Comparison of ENCODE assay signal across 8 cellular contexts in genomic region chr2:45610281-45611019, GRCh38. TPM values are rescaled to one million over a fixed set of nuclear protein-coding genes. Genes with fewer than 3 reads are reported as not detected.
DNase-seq lines count a peak whose midpoint lies in the region; ATAC-seq and TF ChIP-seq lines count a peak whose summit lies in the region.

No MANE protein-coding gene starts in this region.

- peaks cover 3 to 35% (median 20%) of the 10 kb centered on the region in 4 donors for H3K4me1 Mint-ChIP-seq in CD4-positive, CD25-positive, alpha-beta regulatory T cell
- peaks cover 22% of the 10 kb centered on the region for H3K4me1 Mint-ChIP-seq in endodermal cell

- 1 to 2% methylated on average over 13 to 23 of the region's 23 CpGs for WGBS in endodermal cell (ENCODE audit: insufficient coverage in 1 of 2, insufficient read length in 1 of 2), 2 experiments
- WGBS in mesodermal cell (ENCODE audit: insufficient coverage in 2 of 2), 2 experiments: 1 to 2% methylated on average over 16 to 20 of the region's 23 CpGs

- H3K36me3 Mint-ChIP-seq in CD4-positive, CD25-positive, alpha-beta regulatory T cell: no peaks in the 10 kb centered on the region
- no peaks in the 10 kb centered on the region for H3K36me3 Mint-ChIP-seq in endodermal cell (ENCODE audit: low read depth)

- H3K27ac ChIP-seq in CD4-positive, CD25-positive, alpha-beta regulatory T cell (ENCODE audit: insufficient read depth, low read length, poor library complexity, severe bottlenecking): peak overlapping the region; percentile 85
- H3K27ac ChIP-seq in endodermal cell (ENCODE audit: low read depth, low read length): peak overlapping the region; percentile 71
- H3K27ac ChIP-seq in mesodermal cell (ENCODE audit: low read depth, low read length, severe bottlenecking): peak overlapping the region; percentile 90

- H3K27me3 ChIP-seq in CD4-positive, CD25-positive, alpha-beta regulatory T cell (ENCODE audit: control insufficient read depth, insufficient read depth, low read length): no peaks in the 10 kb centered on the region
- no peaks in the 10 kb centered on the region for H3K27me3 ChIP-seq in endodermal cell (ENCODE audit: control insufficient read depth, insufficient read depth, low read length, poor library complexity, severe bottlenecking)

- H3K9ac ChIP-seq in endodermal cell (ENCODE audit: extremely low read depth, low read length, poor library complexity, severe bottlenecking): peak overlapping the region; percentile 90

- no peaks in the 10 kb centered on the region for H3K9me3 ChIP-seq in CD4-positive, CD25-positive, alpha-beta regulatory T cell (ENCODE audit: control insufficient read depth in 2 of 2, low read length in 2 of 2)
- H3K9me3 ChIP-seq in endodermal cell (ENCODE audit: control insufficient read depth, low read length) (no peaks in the 10 kb centered on the region), mesodermal cell (ENCODE audit: control insufficient read depth, low read length) (no peaks in the 10 kb centered on the region)

- peak; percentile 29 to 39 (median 34) for DNase-seq in CD4-positive, CD25-positive, alpha-beta regulatory T cell
- DNase-seq in NCI-H69 (lab: John Stamatoyannopoulos, UW) (peak; percentile 79), endodermal cell (peak; percentile 81)
- DNase-seq in activated CD8-positive, alpha-beta memory T cell treated with anti-CD3 and anti-CD28 coated beads for 24 hours: peak; percentile 76
- peak; percentile 30 for DNase-seq in stimulated activated CD8-positive, alpha-beta memory T cell treated with anti-CD3 and anti-CD28 coated beads, Interleukin-4, amount 100 ng/mL, for 24 hours (ENCODE audit: low read depth)

- TF ChIP-seq CTCF in endodermal cell (conservative IDR thresholded peaks at IDR 0.05): peak; percentile 48

- ATAC-seq in CD4-positive, CD25-positive, alpha-beta regulatory T cell (ENCODE audit: low read depth in 2 of 2): peak; percentile 46 to 51
- ATAC-seq in GM19438 (IDR thresholded peaks at IDR 0.05; ENCODE audit: low read depth, unreplicated experiment): peak; percentile 65
- ATAC-seq in HG03558 (IDR thresholded peaks at IDR 0.05; ENCODE audit: extremely low read depth, unreplicated experiment): peak; percentile 15

- H3K4me1 ChIP-seq in CD4-positive, CD25-positive, alpha-beta regulatory T cell (ENCODE audit: control insufficient read depth, insufficient read depth, low read length, poor library complexity, severe bottlenecking): peaks cover 10% of the 10 kb centered on the region
- H3K4me1 ChIP-seq in endodermal cell (ENCODE audit: control insufficient read depth, insufficient read depth, low read length) (peaks cover 4% of the 10 kb centered on the region), mesodermal cell (ENCODE audit: control insufficient read depth, insufficient read depth, low read length, poor library complexity, severe bottlenecking) (peaks cover 12% of the 10 kb centered on the region)

- H3K4me3 Mint-ChIP-seq in CD4-positive, CD25-positive, alpha-beta regulatory T cell: peak overlapping the region; percentile 91 to 98 (median 96)
- H3K4me3 Mint-ChIP-seq in endodermal cell: peak overlapping the region; percentile 98

- H3K4me3 ChIP-seq in CD4-positive, CD25-positive, alpha-beta regulatory T cell (ENCODE audit: low read depth, low read length): peak overlapping the region; percentile 96
- H3K4me3 ChIP-seq in endodermal cell (ENCODE audit: low read length): peak overlapping the region; percentile 87
- H3K4me3 ChIP-seq in mesodermal cell (ENCODE audit: extremely low read depth, insufficient read depth, low read length, poor library complexity, severe bottlenecking): peak overlapping the region; percentile 83

- no peaks in the 10 kb centered on the region for H3K27me3 Mint-ChIP-seq in CD4-positive, CD25-positive, alpha-beta regulatory T cell
- H3K27me3 Mint-ChIP-seq in endodermal cell (ENCODE audit: insufficient read depth): no peaks in the 10 kb centered on the region

- H3K36me3 ChIP-seq in CD4-positive, CD25-positive, alpha-beta regulatory T cell (ENCODE audit: control insufficient read depth, insufficient read depth, low read length): no peaks in the 10 kb centered on the region
- peaks cover under 1% of the 10 kb centered on the region for H3K36me3 ChIP-seq in endodermal cell (ENCODE audit: control insufficient read depth, insufficient read depth, low read length)
- H3K36me3 ChIP-seq in mesodermal cell (ENCODE audit: control insufficient read depth, insufficient read depth, low read length): no peaks in the 10 kb centered on the region

- H3K9me3 Mint-ChIP-seq in CD4-positive, CD25-positive, alpha-beta regulatory T cell: no peaks in the 10 kb centered on the region
- no peaks in the 10 kb centered on the region for H3K9me3 Mint-ChIP-seq in endodermal cell

- peak overlapping the region; percentile 97 to 98 (median 98) for H3K27ac Mint-ChIP-seq in CD4-positive, CD25-positive, alpha-beta regulatory T cell
- H3K27ac Mint-ChIP-seq in endodermal cell: peak overlapping the region; percentile 99

RNA-seq across cellular contexts. Expression of gene SRBD1, which starts 0.6 kb away (rescaled TPM):
- 18.2 TPM for total RNA-seq in CD4-positive, CD25-positive, alpha-beta regulatory T cell
- polyA plus RNA-seq in CD4-positive, CD25-positive, alpha-beta regulatory T cell: 10 to 100 TPM in 1 of 4 donors, 1 to 10 TPM in 3; 7.4 to 11.5 (median 9.1) TPM
- 10 to 100 TPM; 17.7 to 19.6 TPM for total RNA-seq in endodermal cell
- 18.3 TPM for polyA plus RNA-seq in endodermal cell (2013, experiment 1 of 2)
- polyA plus RNA-seq in endodermal cell (2013, experiment 2 of 2): 18.3 TPM
- polyA plus RNA-seq in mesodermal cell (2013, experiment 1 of 2): 14.6 TPM
- 16.8 TPM for polyA plus RNA-seq in mesodermal cell (2013, experiment 2 of 2)

RNA-seq across cellular contexts. Expression of gene PRKCE, which starts 41.0 kb away (rescaled TPM):
- total RNA-seq in CD4-positive, CD25-positive, alpha-beta regulatory T cell: 16.5 TPM
- polyA plus RNA-seq in CD4-positive, CD25-positive, alpha-beta regulatory T cell: 1 to 10 TPM in 3 of 4 donors, under 1 TPM in 1; 0.78 to 1.9 (median 1.2) TPM
- 1 to 10 TPM; 1.4 to 1.7 TPM for total RNA-seq in endodermal cell
- polyA plus RNA-seq in endodermal cell (2013, experiment 1 of 2): 2.3 TPM
- polyA plus RNA-seq in endodermal cell (2013, experiment 2 of 2): 2.2 TPM
- polyA plus RNA-seq in mesodermal cell (2013, experiment 1 of 2): 19.1 TPM
- polyA plus RNA-seq in mesodermal cell (2013, experiment 2 of 2): 19.3 TPM

Comparison
In these comparisons a context has a peak if more than half of its experiments do, and no peak if none do; other contexts are left out.
1. Peak in every context shown above with its lines: DNase-seq, ATAC-seq, H3K4me3 ChIP-seq and H3K27ac ChIP-seq.
2. ATAC-seq: peak in every context shown above with its lines; median percentile 65 in GM19438; 48 in CD4-positive, CD25-positive, alpha-beta regulatory T cell; 15 in HG03558.
3. DNase-seq: peak in every context shown above with its lines; median percentile 81 in endodermal cell; 79 in NCI-H69; 76 in activated CD8-positive, alpha-beta memory T cell treated with anti-CD3 and anti-CD28 coated beads for 24 hours; 34 in CD4-positive, CD25-positive, alpha-beta regulatory T cell; 30 in stimulated activated CD8-positive, alpha-beta memory T cell treated with anti-CD3 and anti-CD28 coated beads, Interleukin-4, amount 100 ng/mL, for 24 hours.